ENCODE assay signal across 10 cellular contexts in genomic region chr1:147959680-147960079, GRCh38. TPM values are rescaled to one million over a fixed set of nuclear protein-coding genes. Genes with fewer than 3 reads are reported as not detected.
"Had no signal": no experiment of that assay in that cellular context is flagged by ENCODE, and none has a peak within 500 bp of the region (broad histone marks: within the 10 kb centered on the region; RNA-seq: fewer than 3 reads in every experiment).

No MANE protein-coding gene starts in this region.

RNA-seq across cellular contexts. Expression of gene GJA8, which starts 57.1 kb away (rescaled TPM):
- total RNA-seq: OCI-LY7, PC-3, PC-9, Peyer's patch, Right ventricle myocardium inferior, Right ventricle myocardium superior, SJCRH30, SJSA1, SK-MEL-5 had no signal
- polyA plus RNA-seq: SK-N-SH had no signal
